17 cellular contexts compared by ENCODE assay signal in the genomic region with DNA sequence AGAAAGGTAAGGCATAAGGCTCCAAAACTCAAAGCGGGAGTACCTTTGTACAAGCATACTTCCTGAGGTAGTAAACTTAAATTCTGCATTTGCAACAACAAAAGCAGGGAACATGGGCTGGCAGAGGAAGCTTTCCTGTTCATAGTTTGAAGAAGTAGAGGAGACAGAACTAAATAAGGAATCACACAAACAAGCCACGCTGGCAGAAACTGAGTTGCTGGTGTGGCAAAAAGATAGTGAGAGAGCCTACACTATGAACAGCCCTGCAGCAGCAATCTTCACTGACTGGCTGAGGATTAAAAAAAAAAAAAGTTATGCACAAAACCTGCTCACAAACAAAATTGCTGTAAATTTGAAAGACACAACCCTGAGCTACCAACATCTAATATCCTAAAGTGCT. TPM values are rescaled to one million over a fixed set of nuclear protein-coding genes. Genes with fewer than 3 reads are reported as not detected.
DNase-seq lines count a peak whose midpoint lies in the region; ATAC-seq and TF ChIP-seq lines count a peak whose summit lies in the region.
"Had no signal": no experiment of that assay in that cellular context is flagged by ENCODE, and none has a peak within 500 bp of the region (broad histone marks: within the 10 kb centered on the region; RNA-seq: fewer than 3 reads in every experiment).

No MANE protein-coding gene starts in this region.

- H3K4me1 ChIP-seq in muscle layer of colon (ENCODE audit: insufficient read depth, low read length): peaks cover 4% of the 10 kb centered on the region
- H3K4me1 ChIP-seq in thoracic aorta (ENCODE audit: control insufficient read depth in 1 of 2, low read depth in 2 of 2): peaks cover 9 to 25% of the 10 kb centered on the region in 2 donors
- H3K4me1 ChIP-seq: psoas muscle had no signal

- H3K27ac ChIP-seq in muscle layer of colon (ENCODE audit: low read depth, low read length) (peak overlapping the region; percentile 32), thoracic aorta (peak overlapping the region; percentile 14 to 57)
- H3K27ac ChIP-seq: 22Rv1, psoas muscle had no signal

- no peaks in the 10 kb centered on the region for H3K27me3 ChIP-seq in muscle layer of colon (ENCODE audit: control insufficient read depth in 1 of 2, insufficient read depth in 2 of 2, low read length in 2 of 2)
- H3K27me3 ChIP-seq in thoracic aorta (replicated peaks; ENCODE audit: insufficient read depth): no peaks in the 10 kb centered on the region
- H3K27me3 ChIP-seq: adrenal gland had no signal

- H3K4me3 ChIP-seq in muscle layer of colon (ENCODE audit: low read depth in 1 of 2, low read length in 2 of 2): no peak overlapping the region
- no peak overlapping the region for H3K4me3 ChIP-seq in thoracic aorta
- H3K4me3 ChIP-seq: adrenal gland, psoas muscle had no signal

- no peak for TF ChIP-seq CTCF in thoracic aorta (IDR thresholded peaks at IDR 0.05)

- ATAC-seq in thoracic aorta (ENCODE audit: insufficient number of reproducible peaks, low FRiP score, low read depth) (no peak), GM18861 (IDR thresholded peaks at IDR 0.05; ENCODE audit: unreplicated experiment) (no peak), GM21526 (IDR thresholded peaks at IDR 0.05; ENCODE audit: low FRiP score, unreplicated experiment) (no peak)
- ATAC-seq: activated CD4-positive, alpha-beta T cell treated with anti-CD3 and anti-CD28 coated beads for 36 hours; psoas muscle had no signal

- DNase-seq in NCI-H2171 treated with DMSO at 0.1 percent for 48 hours (lab: John Stamatoyannopoulos, UW) (peak; percentile 48), NCI-H2171 (lab: John Stamatoyannopoulos, UW) (no peak), fibroblast of peridontal ligament (ENCODE audit: extremely low read depth) (peak; percentile 25), thoracic aorta (ENCODE audit: low spot score) (no peak), germinal center (ENCODE audit: low spot score) (no peak)
- DNase-seq: activated CD4-positive, alpha-beta T cell treated with anti-CD3 and anti-CD28 coated beads for 36 hours; activated T-cell treated with anti-CD3 and anti-CD28 coated beads, Interleukin-2, amount 50 U/mL, for 24 hours; CD8-positive, alpha-beta memory T cell; cortex of kidney; NCI-H446; PC-3; psoas muscle had no signal

- H3K9me3 ChIP-seq in muscle layer of colon (ENCODE audit: low read length): no peaks in the 10 kb centered on the region
- no peaks in the 10 kb centered on the region for H3K9me3 ChIP-seq in thoracic aorta
- H3K9me3 ChIP-seq: adrenal gland, psoas muscle had no signal

- H3K36me3 ChIP-seq in muscle layer of colon (ENCODE audit: insufficient read depth, low read length) (no peaks in the 10 kb centered on the region), thoracic aorta (no peaks in the 10 kb centered on the region)
- H3K36me3 ChIP-seq: adrenal gland had no signal

- H3K9ac ChIP-seq in muscle layer of colon (ENCODE audit: low read length): no peak overlapping the region

RNA-seq across cellular contexts. Expression of a gene that starts 46.5 kb away (rescaled TPM):
- total RNA-seq in thoracic aorta: 10 to 100 TPM; 56.5 to 75.3 TPM

Comparison
In these comparisons a context has a peak if more than half of its experiments do, and no peak if none do; other contexts are left out.
1. DNase-seq: peak in NCI-H2171 treated with DMSO at 0.1 percent for 48 hours (single experiment) and fibroblast of peridontal ligament (single experiment); none in NCI-H2171 (single experiment), thoracic aorta (single experiment) and germinal center (single experiment).